ENCODE assay signal across 9 cellular contexts in the genomic region with DNA sequence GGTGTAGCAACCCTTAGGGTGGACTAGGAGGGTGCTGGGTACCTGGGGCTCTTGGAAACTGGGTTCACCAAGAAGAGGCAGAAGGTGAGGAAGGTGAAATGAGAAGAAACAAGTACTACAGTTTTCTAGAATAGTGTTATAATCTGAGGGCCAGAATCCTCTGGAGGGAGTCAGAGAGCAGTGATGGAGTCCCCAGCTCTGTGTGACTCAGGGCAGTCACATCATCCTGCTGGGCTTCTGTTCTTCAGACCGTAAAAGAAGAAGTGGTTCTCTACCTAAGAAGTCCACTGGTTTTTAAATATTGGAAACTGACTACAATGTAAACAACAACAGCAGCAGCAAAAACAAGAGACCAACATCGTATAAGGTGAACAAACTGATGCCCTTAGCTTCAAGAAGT.
DNase-seq lines count a peak whose midpoint lies in the region; ATAC-seq and TF ChIP-seq lines count a peak whose summit lies in the region.
"Had no signal": no experiment of that assay in that cellular context is flagged by ENCODE, and none has a peak within 500 bp of the region (broad histone marks: within the 10 kb centered on the region; RNA-seq: fewer than 3 reads in every experiment).

No MANE protein-coding gene starts in this region.

- peak; percentile 42 for ATAC-seq in upper lobe of right lung
- ATAC-seq in GM19397 (IDR thresholded peaks at IDR 0.05; ENCODE audit: unreplicated experiment) = no peak
- no peak for ATAC-seq in GM19455 (IDR thresholded peaks at IDR 0.05; ENCODE audit: unreplicated experiment)

- H3K27me3 ChIP-seq in endodermal cell (ENCODE audit: control insufficient read depth, insufficient read depth, low read length, poor library complexity, severe bottlenecking) (no peaks in the 10 kb centered on the region), upper lobe of right lung (no peaks in the 10 kb centered on the region)

- no peak overlapping the region for H3K9ac ChIP-seq in endodermal cell (ENCODE audit: extremely low read depth, low read length, poor library complexity, severe bottlenecking)

- no peak overlapping the region for H3K27ac ChIP-seq in endodermal cell (ENCODE audit: low read depth, low read length)
- no peak overlapping the region for H3K27ac ChIP-seq in upper lobe of right lung

- H3K9me3 ChIP-seq in endodermal cell (ENCODE audit: control insufficient read depth, low read length) = no peaks in the 10 kb centered on the region
- H3K9me3 ChIP-seq in upper lobe of right lung = no peaks in the 10 kb centered on the region

- H3K27ac Mint-ChIP-seq in endodermal cell = no peak overlapping the region

- H3K9me3 Mint-ChIP-seq in endodermal cell = no peaks in the 10 kb centered on the region

- H3K36me3 ChIP-seq in endodermal cell (ENCODE audit: control insufficient read depth, insufficient read depth, low read length) = no peaks in the 10 kb centered on the region
- no peaks in the 10 kb centered on the region for H3K36me3 ChIP-seq in upper lobe of right lung

- no peak overlapping the region for H3K4me3 ChIP-seq in endodermal cell (ENCODE audit: low read length)
- no peak overlapping the region for H3K4me3 ChIP-seq in upper lobe of right lung

- 65% methylated on average over 1 of the region's 2 CpGs; no CpG with 5 or more reads in 1 of the 2 experiments for WGBS in endodermal cell (ENCODE audit: insufficient coverage in 1 of 2, insufficient read length in 1 of 2), 2 experiments

- DNase-seq in stimulated activated naive CD4-positive, alpha-beta T cell (lab: John Stamatoyannopoulos, UW) = peak in 4 of 6 experiments; percentile 9 to 61 (median 46)
- no peak for DNase-seq in stimulated activated naive CD4-positive, alpha-beta T cell treated with Interleukin-2 at 50 U/mL for 16 hours (lab: John Stamatoyannopoulos, UW)
- DNase-seq in NOMO-1 treated with DMSO at 0.1 percent for 48 hours (lab: John Stamatoyannopoulos, UW; ENCODE audit: unreplicated experiment) = peak; percentile 44
- peak; percentile 72 for DNase-seq in endodermal cell
- DNase-seq in upper lobe of right lung = no peak
- DNase-seq in NCI-H1930 (lab: John Stamatoyannopoulos, UW) = no peak
- DNase-seq: SHP77 treated with DMSO at 0.1 percent for 48 hours had no signal

- H3K4me1 ChIP-seq in endodermal cell (ENCODE audit: control insufficient read depth, insufficient read depth, low read length) (no peaks in the 10 kb centered on the region), upper lobe of right lung (peaks cover 19% of the 10 kb centered on the region)

- H3K36me3 Mint-ChIP-seq in endodermal cell (ENCODE audit: low read depth) = no peaks in the 10 kb centered on the region

- no peak overlapping the region for H3K4me3 Mint-ChIP-seq in endodermal cell

- intact Hi-C loops in upper lobe of right lung (cut with DNase I) = loop anchor here (10.0 kb wide), 1 partner anchor 311 kb away; no protein-coding TSS in a partner anchor

- TF ChIP-seq CTCF in endodermal cell (conservative IDR thresholded peaks at IDR 0.05) (peak; percentile 72), upper lobe of right lung (IDR thresholded peaks at IDR 0.05) (no peak)

- no peaks in the 10 kb centered on the region for H3K4me1 Mint-ChIP-seq in endodermal cell

- H3K27me3 Mint-ChIP-seq in endodermal cell (ENCODE audit: insufficient read depth) = no peaks in the 10 kb centered on the region

Comparison
In these comparisons a context has a peak if more than half of its experiments do, and no peak if none do; other contexts are left out.
1. DNase-seq: peak in stimulated activated naive CD4-positive, alpha-beta T cell (4 of 6), NOMO-1 treated with DMSO at 0.1 percent for 48 hours (single experiment) and endodermal cell (single experiment); none in stimulated activated naive CD4-positive, alpha-beta T cell treated with Interleukin-2 at 50 U/mL for 16 hours (single experiment), upper lobe of right lung (single experiment) and NCI-H1930 (0 of 2).